ENCODE assay signal across 8 cellular contexts in the genomic region with DNA sequence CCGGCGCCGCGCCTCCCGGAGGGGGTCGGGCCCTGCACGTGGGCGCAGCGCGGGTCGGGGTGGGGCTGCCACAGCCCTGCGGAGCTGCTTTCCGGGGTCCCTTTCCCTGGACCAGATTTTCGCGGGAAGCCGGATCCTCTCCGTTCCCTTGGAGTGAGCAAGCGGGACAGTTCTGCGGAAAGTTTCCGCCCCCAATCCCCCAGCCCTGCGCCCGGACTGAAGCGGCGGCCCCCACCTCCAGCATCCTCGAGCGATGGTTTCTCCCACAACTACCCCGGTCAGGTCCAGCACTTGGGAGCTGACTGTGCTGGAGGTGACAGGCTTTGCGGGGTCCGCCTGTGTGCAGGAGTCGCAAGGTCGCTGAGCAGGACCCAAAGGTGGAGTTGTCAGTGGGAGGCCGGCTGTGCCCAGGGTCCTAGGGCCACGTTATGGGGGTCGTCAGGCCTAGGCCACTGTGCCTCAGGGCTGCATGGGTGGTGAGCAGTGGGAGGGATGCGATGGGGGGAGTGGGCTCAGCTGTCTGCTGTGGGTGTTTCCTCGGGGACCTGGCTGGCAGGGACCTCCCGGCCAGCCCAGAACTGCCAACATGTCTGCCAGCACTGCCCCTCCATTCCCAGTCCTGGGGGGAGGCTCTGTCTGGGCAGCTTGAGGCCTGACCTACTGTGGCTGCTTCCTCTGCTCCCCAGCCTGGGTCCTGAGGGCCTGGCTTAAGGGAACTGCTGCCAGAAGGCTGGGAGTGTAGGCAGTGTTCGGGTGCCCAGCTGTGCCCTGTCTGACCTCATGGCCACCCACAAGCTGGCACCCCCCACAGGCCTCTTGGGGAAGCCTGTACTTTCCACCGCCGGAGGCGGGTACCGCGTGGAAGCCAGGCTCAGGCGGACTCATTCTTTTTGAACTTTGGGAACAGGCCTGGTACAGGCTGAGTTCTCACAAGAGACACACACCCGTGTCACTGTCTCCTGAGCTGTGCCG. TPM values are rescaled to one million over a fixed set of nuclear protein-coding genes. Genes with fewer than 3 reads are reported as not detected.
DNase-seq lines count a peak whose midpoint lies in the region; ATAC-seq and TF ChIP-seq lines count a peak whose summit lies in the region.

No MANE protein-coding gene starts in this region.

- peak; percentile 16 for ATAC-seq in GM18907 (IDR thresholded peaks at IDR 0.05; ENCODE audit: unreplicated experiment)
- ATAC-seq in HG03354 (IDR thresholded peaks at IDR 0.05; ENCODE audit: poor library complexity, severe bottlenecking, unreplicated experiment), result peak; percentile 35
- no peak for ATAC-seq in left colon

- H3K4me1 ChIP-seq in esophagus muscularis mucosa (peaks cover 69 to 94% (median 89%) of the 10 kb centered on the region in 4 donors), mucosa of rectum (ENCODE audit: control insufficient read depth in 2 of 2, insufficient read depth in 2 of 2, low read length in 2 of 2) (peaks cover 17% of the 10 kb centered on the region in 2 donors)

- H3K4me3 ChIP-seq in WI38 (ENCODE audit: low read depth, low read length) (peak overlapping the region; percentile 85), esophagus muscularis mucosa (peak overlapping the region; percentile 62 to 88 (median 78)), mucosa of rectum (ENCODE audit: low read length in 2 of 2) (peak overlapping the region; percentile 50 to 61)

- H3K36me3 ChIP-seq in esophagus muscularis mucosa, result no peaks in the 10 kb centered on the region
- H3K36me3 ChIP-seq in mucosa of rectum (ENCODE audit: control insufficient read depth in 2 of 2, insufficient read depth in 2 of 2, low read length in 2 of 2), result no peaks in the 10 kb centered on the region

- DNase-seq in AG08395 (ENCODE audit: low spot score), result peak; percentile 33
- no peak for DNase-seq in esophagus muscularis mucosa (ENCODE audit: extremely low spot score)
- DNase-seq in ureter (ENCODE audit: low spot score), result peak; percentile 59
- no peak for DNase-seq in left colon

- H3K9me3 ChIP-seq in esophagus muscularis mucosa (no peaks in the 10 kb centered on the region), mucosa of rectum (ENCODE audit: control insufficient read depth in 2 of 2, low read length in 2 of 2) (no peaks in the 10 kb centered on the region)

- no peak for TF ChIP-seq EP300 in esophagus muscularis mucosa (IDR thresholded peaks at IDR 0.05)

- WGBS in esophagus muscularis mucosa, result 19% methylated on average over 23 of the region's 46 CpGs

- no peak for TF ChIP-seq POLR2A in esophagus muscularis mucosa (IDR thresholded peaks at IDR 0.05; ENCODE audit: low read depth)

- H3K27me3 ChIP-seq in esophagus muscularis mucosa (no peaks in the 10 kb centered on the region), mucosa of rectum (ENCODE audit: control insufficient read depth in 2 of 2, insufficient read depth in 2 of 2, low read length in 2 of 2) (no peaks in the 10 kb centered on the region)

- intact Hi-C loops in esophagus muscularis mucosa (cut with DNase I), result loop anchor here (5.0 kb wide), 2 partner anchors 44 to 61 kb away; no protein-coding TSS in a partner anchor
- intact Hi-C loops in left colon (cut with DNase I, micrococcal nuclease), result no loop called here

- H3K9ac ChIP-seq in mucosa of rectum (ENCODE audit: low read depth in 1 of 2, low read length in 2 of 2), result peak overlapping the region; percentile 41 to 50

- TF ChIP-seq CTCF in WI38 (IDR thresholded peaks at IDR 0.05; ENCODE audit: low read depth, low read length) (no peak), esophagus muscularis mucosa (IDR thresholded peaks at IDR 0.05) (no peak)

- H3K27ac ChIP-seq in esophagus muscularis mucosa (replicated peaks in 1 of 4) (peak overlapping the region; percentile 85 to 89 (median 86)), mucosa of rectum (ENCODE audit: low read depth in 2 of 2, low read length in 2 of 2) (peak overlapping the region; percentile 52 to 54)

RNA-seq across cellular contexts. Expression of gene ST3GAL4, which starts 0.7 kb away (rescaled TPM):
- 10 to 100 TPM; 40.0 to 52.4 (median 40.5) TPM for total RNA-seq in esophagus muscularis mucosa
- 46.4 TPM for total RNA-seq in ureter
- total RNA-seq in left colon, result 100 to 1,000 TPM; 181 to 536 TPM

RNA-seq across cellular contexts. Expression of gene DCPS, which starts 52.4 kb away (rescaled TPM):
- total RNA-seq in esophagus muscularis mucosa (10 to 100 TPM in 3 of 4 donors, 1 to 10 TPM in 1; 8.0 to 18.4 (median 14.3) TPM), ureter (23.2 TPM), left colon (10 to 100 TPM; 10.9 to 21.9 TPM)

Comparison
In these comparisons a context has a peak if more than half of its experiments do, and no peak if none do; other contexts are left out.
1. DNase-seq: peak in AG08395 (single experiment) and ureter (single experiment); none in esophagus muscularis mucosa (single experiment) and left colon (0 of 2).
2. Peak in every context shown above with its lines, with median percentiles within 50 percentile points of each other: H3K4me3 ChIP-seq.